ENCODE assay signal across 21 cellular contexts in genomic region chr4:23885943-23886590, GRCh38. TPM values are rescaled to one million over a fixed set of nuclear protein-coding genes. Genes with fewer than 3 reads are reported as not detected.
DNase-seq lines count a peak whose midpoint lies in the region; ATAC-seq, FAIRE-seq and TF ChIP-seq lines count a peak whose summit lies in the region.
"Had no signal": no experiment of that assay in that cellular context is flagged by ENCODE, and none has a peak within 500 bp of the region (broad histone marks: within the 10 kb centered on the region; RNA-seq: fewer than 3 reads in every experiment).

No MANE protein-coding gene starts in this region.

- no peak overlapping the region for H2BK5ac ChIP-seq in H1 (ENCODE audit: low read depth, low read length)

- H3K27ac Mint-ChIP-seq in type B pancreatic cell: no peak overlapping the region
- H3K27ac Mint-ChIP-seq: CD4-positive, alpha-beta memory T cell; IgD-negative memory B cell had no signal

- ATAC-seq in heart right ventricle (no peak), Right ventricle myocardium inferior (no peak)

- H3K4me2 ChIP-seq in H1 (ENCODE audit: insufficient read depth in 1 of 2, low read depth in 2 of 2, low read length in 2 of 2): peak overlapping the region in 1 of 2 experiments; percentile 2; a peak in 3 of 4 replicates

- peak overlapping the region in 7 of 10 donors; percentile 40 to 63 (median 61) for H3K4me3 ChIP-seq in heart right ventricle
- H3K4me3 ChIP-seq in H1 (ENCODE audit: extremely low read depth in 1 of 4, insufficient read depth in 2 of 4, low read depth in 3 of 4, low read length in 4 of 4): no peak overlapping the region
- no peak overlapping the region for H3K4me3 ChIP-seq in liver (ENCODE audit: low read depth in 1 of 3, low read length in 3 of 3)
- H3K4me3 ChIP-seq: HAP-1 had no signal

- H3K27ac ChIP-seq in heart right ventricle (peak overlapping the region in 9 of 10 donors; percentile 23 to 90 (median 82)), H1 (ENCODE audit: low read depth, low read length) (no peak overlapping the region), liver (ENCODE audit: low read depth in 1 of 2, low read length in 2 of 2) (peak overlapping the region; percentile 11 to 78)

- CTCF ChIA-PET in H1 (lab: Charles Lee; ENCODE audit: partially characterized antibody): no interaction called here

- no peak overlapping the region for H3K23ac ChIP-seq in H1 (ENCODE audit: insufficient read length)

- peaks cover 39% of the 10 kb centered on the region for H3K4me1 Mint-ChIP-seq in type B pancreatic cell (ENCODE audit: unreplicated experiment)

- H3K9me3 ChIP-seq in heart right ventricle (no peaks in the 10 kb centered on the region), H1 (ENCODE audit: insufficient read depth in 2 of 2, low read depth in 1 of 2, low read length in 1 of 2) (no peaks in the 10 kb centered on the region), liver (ENCODE audit: control insufficient read depth in 4 of 4, low read length in 3 of 4) (no peaks in the 10 kb centered on the region)
- H3K9me3 ChIP-seq: HAP-1 had no signal

- peak overlapping the region; percentile 99 for H3K4me3 Mint-ChIP-seq in type B pancreatic cell
- H3K4me3 Mint-ChIP-seq: CD4-positive, alpha-beta memory T cell; IgD-negative memory B cell had no signal

- no peaks in the 10 kb centered on the region for H3K27me3 Mint-ChIP-seq in type B pancreatic cell
- H3K27me3 Mint-ChIP-seq: IgD-negative memory B cell had no signal

- no peak for TF ChIP-seq POLR2A in H1 (IDR thresholded peaks at IDR 0.05; ENCODE audit: control extremely low read depth in 1 of 2, low read depth in 2 of 2, low read length in 2 of 2)

- no peak overlapping the region for H4K5ac ChIP-seq in H1 (ENCODE audit: insufficient read length, low read depth, low read length)

- H3K14ac ChIP-seq in H1 (ENCODE audit: insufficient read length): no peak overlapping the region

- H3K27me3 ChIP-seq in heart right ventricle (no peaks in the 10 kb centered on the region), H1 (replicated peaks in 1 of 4; ENCODE audit: control insufficient read depth in 3 of 4, extremely low read depth in 1 of 4, insufficient read depth in 3 of 4, low read length in 3 of 4) (peaks cover 0 to 10% (median 3%) of the 10 kb centered on the region in 4 experiments; a peak in 3 of 7 replicates), liver (ENCODE audit: control insufficient read depth in 4 of 4, insufficient read depth in 4 of 4, low read length in 3 of 4) (no peaks in the 10 kb centered on the region)

- DNase-seq in heart right ventricle: no peak
- no peak for DNase-seq in Right ventricle myocardium inferior (ENCODE audit: missing footprints)
- DNase-seq in H1 (ENCODE audit: low read depth in 1 of 2, low spot score in 2 of 2): no peak
- no peak for DNase-seq in type B pancreatic cell (ENCODE audit: extremely low spot score, unreplicated experiment)
- DNase-seq in NCI-H146 (lab: John Stamatoyannopoulos, UW): no peak
- no peak for DNase-seq in NOMO-1 (lab: John Stamatoyannopoulos, UW; ENCODE audit: unreplicated experiment in 2 of 2)
- DNase-seq in amniotic stem cell (lab: John Stamatoyannopoulos, UW): no peak
- DNase-seq: Calu3; CD4-positive, alpha-beta memory T cell; Kasumi-1; MM.1S; NCI-H1092 treated with DMSO at 0.1 percent for 48 hours; NCI-H187 treated with DMSO at 0.1 percent for 48 hours; NCI-H2171; NCI-H446; NCI-H748 treated with DMSO at 0.1 percent for 48 hours; RPMI8226 had no signal

- H3K9me3 Mint-ChIP-seq in type B pancreatic cell: no peaks in the 10 kb centered on the region

- no peak overlapping the region for H2AK5ac ChIP-seq in H1 (ENCODE audit: low read depth, low read length)

- H4K91ac ChIP-seq in H1 (replicated peaks; ENCODE audit: insufficient read length, low read length): no peak overlapping the region

- POLR2A ChIA-PET in H1 (lab: Charles Lee; ENCODE audit: partially characterized antibody): no interaction called here

- no peak overlapping the region for H3K9ac ChIP-seq in H1 (replicated peaks in 1 of 4; ENCODE audit: extremely low read depth in 1 of 4, low read depth in 3 of 4, low read length in 3 of 4)
- H3K9ac ChIP-seq in liver (ENCODE audit: low read depth in 1 of 2, low read length in 2 of 2): no peak overlapping the region

- intact Hi-C loops in heart right ventricle (cut with DNase I) (loop anchor here in 3 of 10 donors (5.0 to 10.0 kb wide), 3 partner anchors 46 to 1559 kb away; no protein-coding TSS in a partner anchor), Right ventricle myocardium inferior (cut with DNase I) (loop anchor here (5.0 kb wide), 1 partner anchor 69 kb away; no protein-coding TSS in a partner anchor)

- no peak overlapping the region for H2BK12ac ChIP-seq in H1 (ENCODE audit: low read depth, low read length)

- no peak overlapping the region for H3K56ac ChIP-seq in H1 (replicated peaks; ENCODE audit: insufficient read length, low read depth, low read length)

- no peak for TF ChIP-seq EP300 in H1 (IDR thresholded peaks at IDR 0.05; ENCODE audit: borderline replicate concordance in 1 of 2, low read depth in 2 of 2, low read length in 2 of 2)

- H2AFZ ChIP-seq in H1 (ENCODE audit: low read length): no peak overlapping the region

- H3K4me1 ChIP-seq in heart right ventricle: peaks cover 0 to 52% (median 16%) of the 10 kb centered on the region in 9 donors
- H3K4me1 ChIP-seq in H1 (replicated peaks in 1 of 4; ENCODE audit: control insufficient read depth in 3 of 4, insufficient read depth in 4 of 4, low read length in 3 of 4): peaks cover 12 to 26% (median 17%) of the 10 kb centered on the region in 4 experiments
- H3K4me1 ChIP-seq in liver (ENCODE audit: control insufficient read depth in 4 of 4, insufficient read depth in 4 of 4, low read length in 3 of 4): peaks cover 4 to 33% (median 14%) of the 10 kb centered on the region in 4 donors
- H3K4me1 ChIP-seq: HAP-1 had no signal

- no peaks in the 10 kb centered on the region for H3K79me1 ChIP-seq in H1 (ENCODE audit: low read depth, low read length)

- H2BK20ac ChIP-seq in H1 (ENCODE audit: low read length): no peak overlapping the region

- no peak overlapping the region for H3K18ac ChIP-seq in H1 (ENCODE audit: extremely low read depth, low read length)

- no peaks in the 10 kb centered on the region; the same call in 1 of the 2 replicates for H3K23me2 ChIP-seq in H1 (ENCODE audit: low read depth, low read length)

- H2BK120ac ChIP-seq in H1 (replicated peaks; ENCODE audit: low read depth, low read length): no peak overlapping the region

- H3K79me2 ChIP-seq in H1 (ENCODE audit: control insufficient read depth in 1 of 2, insufficient read depth in 2 of 2, low read length in 2 of 2): no peaks in the 10 kb centered on the region

- no peak for FAIRE-seq in H1 (lab: Jason Lieb, UNC)
- FAIRE-seq: GM19239 had no signal

- H3K36me3 Mint-ChIP-seq in type B pancreatic cell: peaks cover 7% of the 10 kb centered on the region
- H3K36me3 Mint-ChIP-seq: CD4-positive, alpha-beta memory T cell; IgD-negative memory B cell had no signal

- H4K8ac ChIP-seq in H1 (ENCODE audit: extremely low read depth, insufficient read depth, low read length): no peak overlapping the region

- TF ChIP-seq CTCF in heart right ventricle (IDR thresholded peaks at IDR 0.05): no peak
- TF ChIP-seq CTCF in H1 (IDR thresholded peaks at IDR 0.05; ENCODE audit: control extremely low read depth in 1 of 3, insufficient read depth in 1 of 3, low read depth in 1 of 3, low read length in 3 of 3): no peak
- no peak for TF ChIP-seq CTCF in liver (IDR thresholded peaks at IDR 0.05; ENCODE audit: low read depth, low read length, missing input control)
- no peak for TF ChIP-seq CTCF in type B pancreatic cell (conservative IDR thresholded peaks at IDR 0.05)

- TF ChIP-seq RAD21 in H1 (IDR thresholded peaks at IDR 0.05 in 1 of 2, conservative IDR thresholded peaks at IDR 0.05 in 1 of 2; ENCODE audit: low read depth in 2 of 2, low read length in 2 of 2): no peak
- TF ChIP-seq RAD21 in liver (IDR thresholded peaks at IDR 0.05): no peak

- H4K20me1 ChIP-seq in H1 (replicated peaks in 1 of 2; ENCODE audit: control insufficient read depth in 1 of 2, insufficient read depth in 2 of 2, low read length in 2 of 2): no peaks in the 10 kb centered on the region

- H2BK15ac ChIP-seq in H1 (ENCODE audit: low read length): no peak overlapping the region

- 56 to 70% methylated on average over 6 of the region's 6 CpGs for WGBS in heart right ventricle, 2 donors
- WGBS in H1 (ENCODE audit: extremely low coverage in 1 of 2, insufficient coverage in 1 of 2, insufficient read length in 1 of 2, insufficient replicate concordance in 2 of 2, low coverage in 1 of 2, low lambda C conversion rate in 2 of 2, missing lambda C conversion rate in 1 of 2), 2 experiments: 51% methylated on average over 6 of the region's 6 CpGs; no CpG with 5 or more reads in 1 of the 2 experiments
- WGBS in liver: 89% methylated on average over 6 of the region's 6 CpGs

- H3K36me3 ChIP-seq in heart right ventricle (no peaks in the 10 kb centered on the region), H1 (ENCODE audit: control insufficient read depth in 2 of 4, insufficient read depth in 4 of 4, low read length in 3 of 4) (no peaks in the 10 kb centered on the region), liver (ENCODE audit: control insufficient read depth in 4 of 4, insufficient read depth in 3 of 4, low read depth in 1 of 4, low read length in 3 of 4) (no peaks in the 10 kb centered on the region)
- H3K36me3 ChIP-seq: HAP-1 had no signal

- H3K4ac ChIP-seq in H1 (replicated peaks; ENCODE audit: insufficient read length, low read depth, low read length): no peak overlapping the region

TF ChIP-seq in H1, 55 proteins besides CTCF, POLR2A, EP300 and RAD21 (continues in another document):
- no peak for TF ChIP-seq POLR2AphosphoS5 (IDR thresholded peaks at IDR 0.05; ENCODE audit: low read depth, low read length)

TF ChIP-seq in liver, 16 proteins besides CTCF, POLR2A, EP300 and RAD21 (continues in another document):
- no peak for TF ChIP-seq NR2F2 (IDR thresholded peaks at IDR 0.05)
- TF ChIP-seq FOXA2 (IDR thresholded peaks at IDR 0.05): no peak

RNA-seq across cellular contexts. Expression of gene PPARGC1A, which starts 3.8 kb away (rescaled TPM):
- total RNA-seq in heart right ventricle: 100 to 1,000 TPM in 7 of 10 donors, 10 to 100 TPM in 3; 66.3 to 200 (median 106) TPM
- 10 to 100 TPM; 11.8 to 27.7 TPM for polyA plus RNA-seq in heart right ventricle
- 77.5 TPM for total RNA-seq in Right ventricle myocardium inferior
- 1.4 and 1.5 TPM in 2 replicates for total RNA-seq in H1 (2021; fragmentation: NEBNext Ultra II Directional; extraction: Animal tissue kit (Norgen Biotek cat#: 25700))
- polyA plus RNA-seq in H1 (2011; rRNA removed): 0.54 and 0.60 TPM in 2 replicates
- 0.88 TPM for polyA plus RNA-seq in H1 (2011; cell fraction: cytosol; rRNA removed)
- polyA plus RNA-seq in H1 (2011; cell fraction: nucleus; rRNA removed): 1.2 TPM
- 0.33 to 0.79 TPM (median 0.48 TPM) in 4 replicates for polyA plus RNA-seq in H1 (2012, experiment 1 of 2)
- polyA plus RNA-seq in H1 (2012, experiment 2 of 2): 0.03 TPM
- 1.1 TPM for polyA plus RNA-seq in H1 (2013, experiment 1 of 2)
- polyA plus RNA-seq in H1 (2013, experiment 2 of 2): 0.94 TPM
- polyA minus RNA-seq in H1 (2011; rRNA and poly(A)+ RNA removed): 4.8 and 7.0 TPM in 2 replicates
- 1.1 TPM for polyA minus RNA-seq in H1 (2011; cell fraction: cytosol; rRNA and poly(A)+ RNA removed)
- polyA minus RNA-seq in H1 (2011; cell fraction: nucleus; rRNA and poly(A)+ RNA removed): 9.7 TPM
- 10 to 100 TPM in 1 of 2 donors, 1 to 10 TPM in 1; 7.7 to 34.6 TPM for total RNA-seq in liver
- 10 to 100 TPM; 13.5 to 19.0 TPM for polyA plus RNA-seq in liver
- total RNA-seq in type B pancreatic cell (ENCODE audit: low replicate concordance): 39.4 and 93.3 TPM in 2 replicates
- total RNA-seq: CD4-positive, alpha-beta memory T cell had no signal
- polyA plus RNA-seq: CD4-positive, alpha-beta memory T cell; IgD-negative memory B cell had no signal

Comparison
In these comparisons a context has a peak if more than half of its experiments do, and no peak if none do; other contexts are left out.
1. H3K4me3 ChIP-seq: peak in heart right ventricle (7 of 10); none in H1 (0 of 4) and liver (0 of 3).